Comparison of ENCODE assay signal across 29 cellular contexts in genomic region chr15:59448871-59449270, GRCh38.
"Had no signal": no experiment of that assay in that cellular context is flagged by ENCODE, and none has a peak within 500 bp of the region (broad histone marks: within the 10 kb centered on the region; RNA-seq: fewer than 3 reads in every experiment).

No MANE protein-coding gene starts in this region.

- H3K9me3 ChIP-seq: stomach, suprapubic skin, testis, thoracic aorta, thyroid gland, tibial artery, tibial nerve, transverse colon, upper lobe of left lung, upper lobe of right lung, uterus, vagina had no signal

- DNase-seq: stimulated activated CD4-positive, alpha-beta T cell treated with anti-CD3 and anti-CD28 coated beads, Interleukin-2, amount 100 ng/mL, for 48 hours; stimulated activated CD4-positive, alpha-beta T cell treated with anti-CD3 and anti-CD28 coated beads, Interleukin-4, amount 100 ng/mL, for 1 hour; stimulated activated CD4-positive, alpha-beta T cell treated with anti-CD3 and anti-CD28 coated beads, Interleukin-4, amount 100 ng/mL, for 24 hours; stimulated activated CD4-positive, alpha-beta T cell treated with anti-CD3 and anti-CD28 coated beads, Interleukin-4, amount 100 ng/mL, for 4 hours; stimulated activated CD8-positive, alpha-beta memory T cell treated with anti-CD3 and anti-CD28 coated beads, Interleukin-4, amount 100 ng/mL, for 48 hours; stimulated activated naive B cell treated with anti-CD40 and anti-IgM and Interleukin-4, amounts not matched to agents 10 μg/mL and 1 μg/mL and 100 μg/mL, for 72 hours; stimulated activated naive CD4-positive, alpha-beta T cell; stimulated activated naive CD4-positive, alpha-beta T cell treated with Interleukin-2 at 50 U/mL for 16 hours; stimulated activated naive CD8-positive, alpha-beta T cell treated with anti-CD3 and anti-CD28 coated beads, Interleukin-15, amount 100 ng/mL, for 72 hours; stimulated activated naive CD8-positive, alpha-beta T cell treated with anti-CD3 and anti-CD28 coated beads, Interleukin-15, Interleukin-2, amounts not matched to agents 100 U/mL and 50 U/mL, for 24 hours; stomach; substantia nigra; testis; thyroid gland; tibial artery; transverse colon; trophoblast cell; upper lobe of left lung; upper lobe of right lung; uterus had no signal

- H3K4me1 ChIP-seq: suprapubic skin, testis, transverse colon, upper lobe of left lung, upper lobe of right lung, vagina had no signal

- H3K27me3 Mint-ChIP-seq: stimulated activated memory B cell treated with anti-CD40 and anti-IgM and Interleukin-4, amounts not matched to agents 10 μg/mL and 1 μg/mL and 100 μg/mL, for 72 hours; stimulated activated naive B cell treated with anti-CD40 and anti-IgM and Interleukin-4, amounts not matched to agents 10 μg/mL and 1 μg/mL and 100 μg/mL, for 72 hours; stimulated activated naive CD8-positive, alpha-beta T cell treated with anti-CD3 and anti-CD28 coated beads, Interleukin-15, Interleukin-2, amounts not matched to agents 100 ng/mL and 50 ng/mL, for 24 hours had no signal

- H3K9me3 Mint-ChIP-seq: stimulated activated effector memory CD8-positive, alpha-beta T cell treated with anti-CD3 and anti-CD28 coated beads, Interleukin-12 subunit alpha, Interleukin-12 subunit beta, amount 100 ng/mL, for 72 hours; stimulated activated memory B cell treated with anti-CD40 and anti-IgM and Interleukin-4, amounts not matched to agents 10 μg/mL and 1 μg/mL and 100 μg/mL, for 72 hours; stimulated activated naive B cell treated with anti-CD40 and anti-IgM and Interleukin-4, amounts not matched to agents 10 μg/mL and 1 μg/mL and 100 μg/mL, for 72 hours; stimulated activated naive CD8-positive, alpha-beta T cell treated with anti-CD3 and anti-CD28 coated beads, Interleukin-15, amount 100 ng/mL, for 72 hours; stimulated activated naive CD8-positive, alpha-beta T cell treated with anti-CD3 and anti-CD28 coated beads, Interleukin-15, Interleukin-2, amounts not matched to agents 100 ng/mL and 50 ng/mL, for 24 hours; type B pancreatic cell had no signal

- H3K27ac Mint-ChIP-seq: stimulated activated effector memory CD8-positive, alpha-beta T cell treated with anti-CD3 and anti-CD28 coated beads, Interleukin-12 subunit alpha, Interleukin-12 subunit beta, amount 100 ng/mL, for 72 hours; stimulated activated memory B cell treated with anti-CD40 and anti-IgM and Interleukin-4, amounts not matched to agents 10 μg/mL and 1 μg/mL and 100 μg/mL, for 72 hours; stimulated activated naive B cell treated with anti-CD40 and anti-IgM and Interleukin-4, amounts not matched to agents 10 μg/mL and 1 μg/mL and 100 μg/mL, for 72 hours; stimulated activated naive CD8-positive, alpha-beta T cell treated with anti-CD3 and anti-CD28 coated beads, Interleukin-15, amount 100 ng/mL, for 72 hours; stimulated activated naive CD8-positive, alpha-beta T cell treated with anti-CD3 and anti-CD28 coated beads, Interleukin-15, Interleukin-2, amounts not matched to agents 100 ng/mL and 50 ng/mL, for 24 hours; type B pancreatic cell had no signal

- H3K27ac ChIP-seq: stomach, suprapubic skin, testis, thoracic aorta, thyroid gland, tibial artery, tibial nerve, transverse colon, upper lobe of left lung, upper lobe of right lung, uterus, vagina had no signal

- H3K27me3 ChIP-seq: stomach, suprapubic skin, testis, thyroid gland, tibial artery, tibial nerve, transverse colon, upper lobe of left lung, upper lobe of right lung, uterus, vagina had no signal

- FAIRE-seq: urothelium cell line had no signal

- H3K4me3 Mint-ChIP-seq: stimulated activated effector memory CD8-positive, alpha-beta T cell treated with anti-CD3 and anti-CD28 coated beads, Interleukin-12 subunit alpha, Interleukin-12 subunit beta, amount 100 ng/mL, for 72 hours; stimulated activated memory B cell treated with anti-CD40 and anti-IgM and Interleukin-4, amounts not matched to agents 10 μg/mL and 1 μg/mL and 100 μg/mL, for 72 hours; stimulated activated naive B cell treated with anti-CD40 and anti-IgM and Interleukin-4, amounts not matched to agents 10 μg/mL and 1 μg/mL and 100 μg/mL, for 72 hours; stimulated activated naive CD8-positive, alpha-beta T cell treated with anti-CD3 and anti-CD28 coated beads, Interleukin-15, amount 100 ng/mL, for 72 hours; stimulated activated naive CD8-positive, alpha-beta T cell treated with anti-CD3 and anti-CD28 coated beads, Interleukin-15, Interleukin-2, amounts not matched to agents 100 ng/mL and 50 ng/mL, for 24 hours; type B pancreatic cell had no signal

- H3K4me3 ChIP-seq: stomach, suprapubic skin, testis, thoracic aorta, thyroid gland, tibial artery, tibial nerve, transverse colon, upper lobe of left lung, upper lobe of right lung, uterus, vagina had no signal

- H3K36me3 Mint-ChIP-seq: stimulated activated effector memory CD8-positive, alpha-beta T cell treated with anti-CD3 and anti-CD28 coated beads, Interleukin-12 subunit alpha, Interleukin-12 subunit beta, amount 100 ng/mL, for 72 hours; type B pancreatic cell had no signal

- H3K36me3 ChIP-seq: stomach, suprapubic skin, thoracic aorta, thyroid gland, tibial artery, tibial nerve, transverse colon, upper lobe of left lung, upper lobe of right lung, uterus, vagina had no signal

- ATAC-seq: stimulated activated effector memory CD8-positive, alpha-beta T cell treated with anti-CD3 and anti-CD28 coated beads, Interleukin-12 subunit alpha, Interleukin-12 subunit beta, amount 100 ng/mL, for 72 hours; stimulated activated memory B cell treated with anti-CD40 and anti-IgM and Interleukin-4, amounts not matched to agents 10 μg/mL and 1 μg/mL and 100 μg/mL, for 72 hours; stimulated activated naive B cell treated with anti-CD40 and anti-IgM and Interleukin-4, amounts not matched to agents 10 μg/mL and 1 μg/mL and 100 μg/mL, for 72 hours; stimulated activated naive CD8-positive, alpha-beta T cell treated with anti-CD3 and anti-CD28 coated beads, Interleukin-15, amount 100 ng/mL, for 72 hours; stimulated activated naive CD8-positive, alpha-beta T cell treated with anti-CD3 and anti-CD28 coated beads, Interleukin-15, Interleukin-2, amounts not matched to agents 100 U/mL and 50 U/mL, for 24 hours; upper lobe of right lung had no signal
